ENCODE assay signal across 15 cellular contexts in the genomic region with DNA sequence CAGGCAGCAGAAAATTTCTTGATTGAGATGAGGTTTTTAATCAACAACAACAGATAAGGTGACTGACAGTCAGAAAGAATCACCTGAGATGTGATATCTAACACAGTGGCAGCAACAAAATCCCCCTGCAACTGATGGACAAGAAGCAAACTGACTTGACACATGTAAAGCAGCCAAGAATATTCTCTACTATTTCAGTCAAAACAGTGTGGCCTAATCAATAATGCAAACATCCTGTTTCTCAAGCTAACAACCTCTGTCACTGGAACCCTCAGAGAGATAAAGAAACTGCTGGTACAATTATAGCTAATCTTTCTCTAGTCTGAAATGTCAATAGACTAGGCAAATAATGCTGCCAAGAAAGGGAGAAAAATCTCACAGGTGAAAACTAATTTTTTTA. TPM values are rescaled to one million over a fixed set of nuclear protein-coding genes. Genes with fewer than 3 reads are reported as not detected.
A peak's percentile ranks its signal among the peaks of the same experiment; 100 is the strongest.
DNase-seq lines count a peak whose midpoint lies in the region; ATAC-seq and TF ChIP-seq lines count a peak whose summit lies in the region.
"Had no signal": no experiment of that assay in that cellular context is flagged by ENCODE, and none has a peak within 500 bp of the region (broad histone marks: within the 10 kb centered on the region; RNA-seq: fewer than 3 reads in every experiment).

No MANE protein-coding gene starts in this region.

- peak; percentile 88 for ATAC-seq in GM19351 (IDR thresholded peaks at IDR 0.05; ENCODE audit: unreplicated experiment)
- peak; percentile 76 for ATAC-seq in HG02840 (IDR thresholded peaks at IDR 0.05; ENCODE audit: low FRiP score, unreplicated experiment)
- peak; percentile 82 for ATAC-seq in HG03520 (IDR thresholded peaks at IDR 0.05; ENCODE audit: unreplicated experiment)
- no peak for ATAC-seq in activated CD8-positive, alpha-beta memory T cell treated with anti-CD3 and anti-CD28 coated beads, Interleukin-2, amount 10 ng/mL, durations not matched to agents 7 days and 5 days
- ATAC-seq: effector memory CD8-positive, alpha-beta T cell; left colon; naive thymus-derived CD4-positive, alpha-beta T cell had no signal

- DNase-seq in progenitor cell of endocrine pancreas (ENCODE audit: low spot score, unreplicated experiment) (no peak), NCI-H226 (no peak), hepatic stellate cell (ENCODE audit: low spot score) (no peak)
- DNase-seq in activated CD8-positive, alpha-beta memory T cell treated with anti-CD3 and anti-CD28 coated beads, Interleukin-2, amount 10 ng/mL, durations not matched to agents 7 days and 5 days, result no peak
- DNase-seq: activated CD4-positive, alpha-beta T cell treated with anti-CD3 and anti-CD28 coated beads for 1 hour; activated T-cell treated with anti-CD3 and anti-CD28 coated beads, Interleukin-2, amount 50 U/mL, for 48 hours; Caco-2; effector memory CD8-positive, alpha-beta T cell; left colon; naive thymus-derived CD4-positive, alpha-beta T cell had no signal

- peak overlapping the region; percentile 38 for H3K27ac Mint-ChIP-seq in progenitor cell of endocrine pancreas
- no peak overlapping the region for H3K27ac Mint-ChIP-seq in activated CD8-positive, alpha-beta memory T cell treated with anti-CD3 and anti-CD28 coated beads, Interleukin-2, amount 10 ng/mL, durations not matched to agents 7 days and 5 days
- H3K27ac Mint-ChIP-seq: effector memory CD8-positive, alpha-beta T cell; naive thymus-derived CD4-positive, alpha-beta T cell had no signal

- CTCF ChIA-PET in activated CD8-positive, alpha-beta memory T cell treated with anti-CD3 and anti-CD28 coated beads, Interleukin-2, amount 10 ng/mL, durations not matched to agents 7 days and 5 days (lab: Charles Lee), result no interaction called here

- peak overlapping the region; percentile 4 for H3K4me3 Mint-ChIP-seq in progenitor cell of endocrine pancreas (ENCODE audit: low read depth)
- no peak overlapping the region for H3K4me3 Mint-ChIP-seq in activated CD8-positive, alpha-beta memory T cell treated with anti-CD3 and anti-CD28 coated beads, Interleukin-2, amount 10 ng/mL, durations not matched to agents 7 days and 5 days
- H3K4me3 Mint-ChIP-seq: effector memory CD8-positive, alpha-beta T cell; naive thymus-derived CD4-positive, alpha-beta T cell had no signal

- no peaks in the 10 kb centered on the region for H3K9me3 Mint-ChIP-seq in progenitor cell of endocrine pancreas (ENCODE audit: low read depth)
- H3K9me3 Mint-ChIP-seq in activated CD8-positive, alpha-beta memory T cell treated with anti-CD3 and anti-CD28 coated beads, Interleukin-2, amount 10 ng/mL, durations not matched to agents 7 days and 5 days (ENCODE audit: low read depth), result no peaks in the 10 kb centered on the region
- H3K9me3 Mint-ChIP-seq: effector memory CD8-positive, alpha-beta T cell; naive thymus-derived CD4-positive, alpha-beta T cell had no signal

- H3K27me3 Mint-ChIP-seq in progenitor cell of endocrine pancreas, result no peaks in the 10 kb centered on the region
- peaks cover 28% of the 10 kb centered on the region for H3K27me3 Mint-ChIP-seq in activated CD8-positive, alpha-beta memory T cell treated with anti-CD3 and anti-CD28 coated beads, Interleukin-2, amount 10 ng/mL, durations not matched to agents 7 days and 5 days

- no peaks in the 10 kb centered on the region for H3K36me3 Mint-ChIP-seq in progenitor cell of endocrine pancreas (ENCODE audit: insufficient read depth)
- no peaks in the 10 kb centered on the region for H3K36me3 Mint-ChIP-seq in activated CD8-positive, alpha-beta memory T cell treated with anti-CD3 and anti-CD28 coated beads, Interleukin-2, amount 10 ng/mL, durations not matched to agents 7 days and 5 days
- H3K36me3 Mint-ChIP-seq: naive thymus-derived CD4-positive, alpha-beta T cell had no signal

- H3K4me1 Mint-ChIP-seq in progenitor cell of endocrine pancreas (ENCODE audit: low read depth), result peaks cover 35% of the 10 kb centered on the region
- H3K4me1 Mint-ChIP-seq in activated CD8-positive, alpha-beta memory T cell treated with anti-CD3 and anti-CD28 coated beads, Interleukin-2, amount 10 ng/mL, durations not matched to agents 7 days and 5 days, result no peaks in the 10 kb centered on the region
- H3K4me1 Mint-ChIP-seq: naive thymus-derived CD4-positive, alpha-beta T cell had no signal

- TF ChIP-seq CTCF in progenitor cell of endocrine pancreas (IDR thresholded peaks at IDR 0.05; ENCODE audit: unreplicated experiment), result no peak

RNA-seq across cellular contexts. Expression of a gene that starts 4.6 kb away (rescaled TPM):
- total RNA-seq in progenitor cell of endocrine pancreas, result 5.5 and 7.1 TPM in 2 replicates
- total RNA-seq in activated CD8-positive, alpha-beta memory T cell treated with anti-CD3 and anti-CD28 coated beads, Interleukin-2, amount 10 ng/mL, durations not matched to agents 7 days and 5 days, result not detected
- total RNA-seq: Caco-2; HT-29; left colon; naive thymus-derived CD4-positive, alpha-beta T cell; skeletal muscle tissue had no signal

RNA-seq across cellular contexts. Expression of a gene that starts 55.9 kb away (rescaled TPM):
- 63.3 and 67.9 TPM in 2 replicates for total RNA-seq in progenitor cell of endocrine pancreas
- total RNA-seq in activated CD8-positive, alpha-beta memory T cell treated with anti-CD3 and anti-CD28 coated beads, Interleukin-2, amount 10 ng/mL, durations not matched to agents 7 days and 5 days, result 10 to 100 TPM; 47.9 to 58.5 TPM
